In the genomic region with DNA sequence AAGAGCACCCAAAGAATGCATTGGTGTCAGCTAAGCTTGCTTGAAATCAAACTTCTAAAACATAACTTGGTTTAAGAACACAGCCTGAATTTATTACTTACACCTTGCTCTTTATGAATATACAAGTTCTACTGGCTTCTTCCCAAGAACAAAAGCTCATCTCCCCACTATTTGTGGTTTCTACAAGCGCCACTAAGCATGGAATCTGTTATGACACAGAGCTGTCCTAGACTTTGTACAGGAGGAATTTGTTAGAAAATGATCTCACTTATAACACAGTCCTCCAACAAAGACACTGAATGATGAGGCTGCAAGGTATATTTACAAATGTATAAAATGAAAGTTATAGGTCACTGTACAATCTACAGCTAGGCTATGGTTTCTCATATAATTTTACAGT, we compare ENCODE assay signal across 18 cellular contexts.
DNase-seq lines count a peak whose midpoint lies in the region; ATAC-seq, FAIRE-seq and TF ChIP-seq lines count a peak whose summit lies in the region.
"Had no signal": no experiment of that assay in that cellular context is flagged by ENCODE, and none has a peak within 500 bp of the region (broad histone marks: within the 10 kb centered on the region; RNA-seq: fewer than 3 reads in every experiment).

No MANE protein-coding gene starts in this region.

- H3K4me3 ChIP-seq in AG04450 (ENCODE audit: low read depth, low read length): no peak overlapping the region
- no peak overlapping the region for H3K4me3 ChIP-seq in MG63
- H3K4me3 ChIP-seq in bronchial epithelial cell (ENCODE audit: low read depth, low read length): no peak overlapping the region
- H3K4me3 ChIP-seq in spleen: no peak overlapping the region
- H3K4me3 ChIP-seq: A549, cardiac muscle cell, upper lobe of right lung had no signal

- TF ChIP-seq CTCF in AG04450 (IDR thresholded peaks at IDR 0.05; ENCODE audit: low read depth, low read length): no peak
- no peak for TF ChIP-seq CTCF in bronchial epithelial cell (IDR thresholded peaks at IDR 0.05; ENCODE audit: insufficient read depth, low read length, severe bottlenecking)
- no peak for TF ChIP-seq CTCF in spleen (IDR thresholded peaks at IDR 0.05 in 8 of 11, conservative IDR thresholded peaks at IDR 0.05 in 3 of 11)

- CTCF ChIA-PET in AG04450 (lab: Charles Lee): no interaction called here

- intact Hi-C loops in spleen (cut with DNase I; ENCODE audit: low total_unique reads): no loop called here

- ATAC-seq in esophagus mucosa: no peak
- ATAC-seq: A549; stimulated activated effector memory CD8-positive, alpha-beta T cell treated with anti-CD3 and anti-CD28 coated beads, Interleukin-12 subunit alpha, Interleukin-12 subunit beta, amount 100 ng/mL, for 72 hours; upper lobe of right lung had no signal

- WGBS in spleen, 5 donors: 71 to 100% (median 87%) methylated on average over 1 of the region's 1 CpG

- no peak for TF ChIP-seq POLR2A in spleen (IDR thresholded peaks at IDR 0.05)

- FAIRE-seq in bronchial epithelial cell (lab: Jason Lieb, UNC): no peak
- FAIRE-seq: A549, G401.6 had no signal

- H3K9me3 ChIP-seq in AG04450 (ENCODE audit: control insufficient read depth, insufficient read depth, low read length) (no peaks in the 10 kb centered on the region), MG63 (no peaks in the 10 kb centered on the region; the same call in 1 of the 2 replicates), spleen (no peaks in the 10 kb centered on the region)
- H3K9me3 ChIP-seq: A549, upper lobe of right lung had no signal

- DNase-seq in AG04450 (ENCODE audit: low read depth, low spot score): peak; percentile 23
- DNase-seq in MG63: peak; percentile 22
- DNase-seq in bronchial epithelial cell (ENCODE audit: low read depth): peak; percentile 35
- peak; percentile 91 for DNase-seq in kidney glomerular epithelial cell (lab: John Stamatoyannopoulos, UW)
- no peak for DNase-seq in DMS114 treated with DMSO at 0.1 percent for 48 hours (lab: John Stamatoyannopoulos, UW; ENCODE audit: unreplicated experiment)
- no peak for DNase-seq in spleen
- no peak for DNase-seq in NK-92 treated with Interleukin-12 subunit alpha and Interleukin-12 subunit beta, amount 100 ng/mL, for 24 hours (lab: John Stamatoyannopoulos, UW)
- DNase-seq: effector memory CD4-positive, alpha-beta T cell; glutamatergic neuron; H9; T-helper 2 cell; upper lobe of right lung had no signal

- H3K36me3 ChIP-seq in MG63: no peaks in the 10 kb centered on the region
- no peaks in the 10 kb centered on the region for H3K36me3 ChIP-seq in bronchial epithelial cell (ENCODE audit: control insufficient read depth, insufficient read depth, low read length)
- H3K36me3 ChIP-seq in spleen: no peaks in the 10 kb centered on the region
- H3K36me3 ChIP-seq: cardiac muscle cell, upper lobe of right lung had no signal

- no peaks in the 10 kb centered on the region for H3K4me1 ChIP-seq in spleen
- H3K4me1 ChIP-seq: A549 had no signal

- POLR2A ChIA-PET in AG04450 (lab: Yijun Ruan, JAX): no interaction called here

- no peak overlapping the region for H3K27ac ChIP-seq in AG04450 (ENCODE audit: low read depth, low read length)
- H3K27ac ChIP-seq in spleen: no peak overlapping the region
- H3K27ac ChIP-seq: A549, cardiac muscle cell, RWPE1, upper lobe of right lung had no signal

- no peaks in the 10 kb centered on the region for H3K27me3 ChIP-seq in AG04450 (ENCODE audit: control insufficient read depth, insufficient read depth, low read length)
- H3K27me3 ChIP-seq in MG63: no peaks in the 10 kb centered on the region
- no peaks in the 10 kb centered on the region for H3K27me3 ChIP-seq in bronchial epithelial cell (ENCODE audit: control insufficient read depth, insufficient read depth, low read length)
- no peaks in the 10 kb centered on the region for H3K27me3 ChIP-seq in spleen (replicated peaks in 1 of 7)
- H3K27me3 ChIP-seq: cardiac muscle cell, upper lobe of right lung had no signal

Comparison
In these comparisons a context has a peak if more than half of its experiments do, and no peak if none do; other contexts are left out.
1. DNase-seq: peak in AG04450 (single experiment), MG63 (single experiment), bronchial epithelial cell (single experiment) and kidney glomerular epithelial cell (single experiment); none in DMS114 treated with DMSO at 0.1 percent for 48 hours (single experiment), spleen (single experiment) and NK-92 treated with Interleukin-12 subunit alpha and Interleukin-12 subunit beta, amount 100 ng/mL, for 24 hours (single experiment).